ENCODE assay signal across 9 cellular contexts in genomic region chr9:133371261-133371711, GRCh38.
DNase-seq lines count a peak whose midpoint lies in the region; ATAC-seq and TF ChIP-seq lines count a peak whose summit lies in the region.
"Had no signal": no experiment of that assay in that cellular context is flagged by ENCODE, and none has a peak within 500 bp of the region (broad histone marks: within the 10 kb centered on the region; RNA-seq: fewer than 3 reads in every experiment).

No MANE protein-coding gene starts in this region.

- peaks cover 61% of the 10 kb centered on the region for H3K4me1 ChIP-seq in Loucy (ENCODE audit: insufficient read depth, low read length, poor library complexity, severe bottlenecking)

- peaks cover 93% of the 10 kb centered on the region for H4K20me1 ChIP-seq in Loucy (ENCODE audit: insufficient read depth, low read length, poor library complexity, severe bottlenecking)

- no peaks in the 10 kb centered on the region for H3K9me3 ChIP-seq in Loucy (ENCODE audit: insufficient read depth, low read depth, low read length)
- H3K9me3 ChIP-seq: ovary had no signal

- peaks cover 28% of the 10 kb centered on the region; the same call in 1 of the 2 replicates for H3K36me3 ChIP-seq in Loucy (ENCODE audit: insufficient read depth, low read length)
- H3K36me3 ChIP-seq: ovary had no signal

- DNase-seq in activated T-cell treated with anti-CD3 and anti-CD28 coated beads for 48 hours (ENCODE audit: low read depth) = peak; percentile 73
- DNase-seq in fibroblast of mammary gland (ENCODE audit: low read depth) = peak; percentile 76
- peak; percentile 56 to 76 for DNase-seq in stimulated activated CD4-positive, alpha-beta T cell treated with anti-CD3 and anti-CD28 coated beads, Interleukin-4, amount 100 ng/mL, for 48 hours (ENCODE audit: low read depth in 2 of 2)
- no peak for DNase-seq in AG08395 (ENCODE audit: low spot score)
- DNase-seq: ovary had no signal

- H3K27me3 ChIP-seq in Loucy (ENCODE audit: insufficient read depth, low read length, poor library complexity, severe bottlenecking) = no peaks in the 10 kb centered on the region
- H3K27me3 ChIP-seq: ovary had no signal

- H3K9ac ChIP-seq in Loucy (ENCODE audit: low read depth, low read length, poor library complexity, severe bottlenecking) = peak overlapping the region; percentile 66

- H3F3A ChIP-seq in Loucy (ENCODE audit: low read depth) = peaks cover 16% of the 10 kb centered on the region

- H3K4me2 ChIP-seq in Loucy (ENCODE audit: low read depth, low read length, poor library complexity, severe bottlenecking) = peak overlapping the region; percentile 96

- no peak overlapping the region for H2AFZ ChIP-seq in Loucy (ENCODE audit: low read length)

- peaks cover 95% of the 10 kb centered on the region for H3K79me2 ChIP-seq in Loucy (ENCODE audit: insufficient read depth, low read length)

- no peak for ATAC-seq in GM18517 (IDR thresholded peaks at IDR 0.05; ENCODE audit: unreplicated experiment)
- no peak for ATAC-seq in GM18858 (IDR thresholded peaks at IDR 0.05; ENCODE audit: unreplicated experiment)
- no peak for ATAC-seq in HG02588 (IDR thresholded peaks at IDR 0.05; ENCODE audit: unreplicated experiment)

- H3K9me2 ChIP-seq in Loucy (replicated peaks; ENCODE audit: low read depth, low read length) = no peaks in the 10 kb centered on the region

- peak overlapping the region; percentile 74 for H3K4me3 ChIP-seq in Loucy (ENCODE audit: low read length, poor library complexity, severe bottlenecking)
- H3K4me3 ChIP-seq in fibroblast of mammary gland (ENCODE audit: control insufficient read depth, low read depth, low read length) = peak overlapping the region; percentile 3
- H3K4me3 ChIP-seq: ovary had no signal

- TF ChIP-seq CTCF in Loucy (conservative IDR thresholded peaks at IDR 0.05; ENCODE audit: low read length) (peak; percentile 51; the same call in 1 of the 2 replicates), fibroblast of mammary gland (conservative IDR thresholded peaks at IDR 0.05; ENCODE audit: control insufficient read depth, insufficient read depth, low read depth, low read length) (peak; percentile 2)
